Comparison of ENCODE assay signal across 1 cellular context in the genomic region with DNA sequence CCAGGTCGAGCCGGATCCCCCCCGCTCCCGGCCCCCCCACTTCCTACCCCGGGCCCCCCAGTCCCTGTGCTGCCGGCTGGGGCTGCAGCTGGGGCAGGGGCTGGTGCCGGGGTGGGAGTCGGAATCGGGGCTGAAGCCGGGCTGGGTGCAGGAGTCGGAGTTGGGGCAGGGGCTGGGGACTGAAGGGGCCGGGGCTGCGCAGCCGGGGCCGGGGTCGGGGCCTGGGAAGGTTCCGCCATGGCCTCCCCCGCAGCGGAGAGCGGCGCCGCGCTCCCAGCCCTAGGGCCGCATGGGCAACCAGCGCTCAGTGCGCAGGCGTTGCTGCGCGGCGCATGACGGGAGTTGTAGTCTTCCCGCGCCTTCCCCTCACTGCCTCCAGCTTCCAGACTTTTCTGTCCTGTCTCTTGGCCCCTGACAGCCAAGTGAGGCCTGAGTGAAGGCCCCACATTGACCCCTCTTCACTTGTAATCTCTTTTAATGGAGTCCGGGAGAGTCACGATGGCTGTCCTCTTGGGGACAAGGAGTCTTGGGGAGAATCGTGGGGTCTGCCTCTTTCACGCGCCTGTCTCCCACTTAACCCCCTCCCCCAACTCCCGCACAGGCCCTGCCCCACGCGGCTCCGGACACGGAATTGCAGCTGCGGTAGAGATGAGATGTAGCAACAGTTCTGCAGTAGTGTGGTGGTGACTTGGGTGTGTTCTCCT.
TF ChIP-seq lines count a peak whose summit lies in the region.

Gene KAT2A, minus strand, starts transcription at position 302 of the 704 bp plus-strand sequence. Its CDS starts 63 bp downstream, at position 239.

TF ChIP-seq in HepG2, 621 proteins besides CTCF, POLR2A, EP300 and RAD21 (continued from another document):
- TF ChIP-seq ZBTB20 (CRISPR knock-in tag; IDR thresholded peaks at IDR 0.05; ENCODE audit: borderline replicate concordance, low read depth): peak; percentile 75; the same call in 1 of the 2 replicates
- no peak for TF ChIP-seq CEBPB (IDR thresholded peaks at IDR 0.05; ENCODE audit: borderline replicate concordance, low read depth, low read length)
- peak; percentile 8 for TF ChIP-seq AGO1 (IDR thresholded peaks at IDR 0.05; ENCODE audit: low read depth, low read length, poor library complexity, severe bottlenecking)
- no peak for TF ChIP-seq ZSCAN25 (CRISPR knock-in tag; IDR thresholded peaks at IDR 0.05)
- TF ChIP-seq MAFG (CRISPR knock-in tag; IDR thresholded peaks at IDR 0.05): no peak
- no peak for TF ChIP-seq KMT2B (CRISPR knock-in tag; IDR thresholded peaks at IDR 0.05)
- peak; percentile 48; the same call in 1 of the 2 replicates for TF ChIP-seq ISL2 (CRISPR knock-in tag; IDR thresholded peaks at IDR 0.05)
- no peak for TF ChIP-seq ARHGAP35 (CRISPR knock-in tag; IDR thresholded peaks at IDR 0.05; ENCODE audit: borderline replicate concordance)
- 0 out of 2 replicates have a peak, but pooled peaks have one; percentile 73 for TF ChIP-seq ZIK1 (CRISPR knock-in tag; IDR thresholded peaks at IDR 0.05; ENCODE audit: borderline replicate concordance, low read depth)
- TF ChIP-seq ARNT (IDR thresholded peaks at IDR 0.05): no peak
- TF ChIP-seq GABPB1 (CRISPR knock-in tag; IDR thresholded peaks at IDR 0.05): peak; percentile 88
- TF ChIP-seq ZNF7 (CRISPR knock-in tag; IDR thresholded peaks at IDR 0.05): no peak
- TF ChIP-seq SALL1 (CRISPR knock-in tag; IDR thresholded peaks at IDR 0.05): peak; percentile 57
